Comparison of ENCODE assay signal across 16 cellular contexts in the genomic region with DNA sequence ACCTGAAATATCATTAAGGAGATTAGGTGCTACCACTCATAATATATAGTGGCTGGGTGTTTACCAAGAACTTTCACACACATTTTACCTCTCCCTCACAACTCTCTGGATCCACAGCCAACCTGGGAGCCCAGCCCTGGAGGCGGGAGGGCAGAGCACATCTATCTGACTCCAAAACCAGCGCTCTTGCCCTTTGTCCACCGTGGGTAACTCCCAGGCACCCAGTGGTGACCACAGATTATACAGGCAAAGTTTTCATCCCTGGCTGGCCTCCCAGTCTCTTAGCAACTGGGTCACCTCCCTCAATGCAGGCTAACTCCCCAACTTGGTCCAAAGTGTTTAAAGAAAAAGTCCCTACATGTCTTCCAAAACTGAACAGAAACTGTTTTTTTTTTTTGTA. TPM values are rescaled to one million over a fixed set of nuclear protein-coding genes. Genes with fewer than 3 reads are reported as not detected.
A peak's percentile ranks its signal among the peaks of the same experiment; 100 is the strongest.
DNase-seq lines count a peak whose midpoint lies in the region; ATAC-seq, FAIRE-seq and TF ChIP-seq lines count a peak whose summit lies in the region.
"Had no signal": no experiment of that assay in that cellular context is flagged by ENCODE, and none has a peak within 500 bp of the region (broad histone marks: within the 10 kb centered on the region; RNA-seq: fewer than 3 reads in every experiment).

No MANE protein-coding gene starts in this region.

- H3K4me1 ChIP-seq in A549 (peaks cover 45% of the 10 kb centered on the region), OCI-LY7 (ENCODE audit: insufficient read depth, low read length, poor library complexity, severe bottlenecking) (peaks cover 45% of the 10 kb centered on the region)

- H3K27ac ChIP-seq in A549 (peak overlapping the region in 1 of 2 experiments; percentile 3; a peak in 1 of 6 replicates), OCI-LY7 (ENCODE audit: low read depth, low read length, poor library complexity, severe bottlenecking) (peak overlapping the region; percentile 16)
- H3K27ac ChIP-seq: 22Rv1, tibial artery had no signal

- no peak for TF ChIP-seq POLR2A in A549 (IDR thresholded peaks at IDR 0.05; ENCODE audit: low read length)

- TF ChIP-seq CTCF in A549 (IDR thresholded peaks at IDR 0.05) (no peak), OCI-LY7 (conservative IDR thresholded peaks at IDR 0.05; ENCODE audit: low read length) (no peak), choroid plexus epithelial cell (conservative IDR thresholded peaks at IDR 0.05; ENCODE audit: low read depth, low read length) (no peak)

- ATAC-seq in A549 (no peak), HG02938 (IDR thresholded peaks at IDR 0.05; ENCODE audit: unreplicated experiment) (no peak), HG03460 (IDR thresholded peaks at IDR 0.05; ENCODE audit: unreplicated experiment) (no peak)
- no peak for ATAC-seq in activated CD4-positive, CD25-positive, alpha-beta regulatory T cell treated with anti-CD3 and anti-CD28 coated beads, Interleukin-2, amount 50 U/mL, for 24 hours
- ATAC-seq: activated naive CD4-positive, alpha-beta T cell treated with anti-CD3 and anti-CD28 coated beads, Interleukin-2, amount 50 U/mL, for 72 hours; natural killer cell treated with Interleukin-12 subunit alpha and Interleukin-12 subunit beta and Interleukin-15 and Interleukin-18, amount 100 ng/mL, for 72 hours had no signal

- no TSS peak for BruUV-seq in OCI-LY7 (replicated peaks; lab: Mats Ljungman, UMichigan)

- POLR2A ChIA-PET in A549 (lab: Yijun Ruan, JAX) = no interaction called here
- POLR2A ChIA-PET in OCI-LY7 (lab: Charles Lee) = interaction anchor here (0.6 kb wide), 1 partner anchor 11 kb away, joined by 3 read pairs; no protein-coding TSS in a partner anchor

- 81% methylated on average over 3 of the region's 3 CpGs for WGBS in A549 (ENCODE audit: missing lambda C conversion rate)

- no peaks in the 10 kb centered on the region for H3K79me2 ChIP-seq in OCI-LY7 (ENCODE audit: insufficient read depth, low read depth, low read length)

- no peak for TF ChIP-seq RAD21 in A549 (conservative IDR thresholded peaks at IDR 0.05 in 1 of 2, IDR thresholded peaks at IDR 0.05 in 1 of 2)

- no peak for FAIRE-seq in A549 (lab: Jason Lieb, UNC)

- intact Hi-C loops in OCI-LY7 (cut with micrococcal nuclease; ENCODE audit: unreplicated experiment) = no loop called here

- H3K4me3 ChIP-seq in A549 (no peak overlapping the region), OCI-LY7 (ENCODE audit: low read depth, low read length, poor library complexity, severe bottlenecking) (peak overlapping the region; percentile 4), choroid plexus epithelial cell (ENCODE audit: low read depth, low read length) (no peak overlapping the region)
- H3K4me3 ChIP-seq: skin epidermis, tibial artery had no signal

- peak overlapping the region; percentile 43; the same call in 1 of the 2 replicates for H2AFZ ChIP-seq in OCI-LY7 (ENCODE audit: low read length)

- 0 out of 3 replicates have a peak overlapping the region, but pooled peaks have one; percentile 14 for H3K4me2 ChIP-seq in A549
- peak overlapping the region; percentile 55 for H3K4me2 ChIP-seq in OCI-LY7 (ENCODE audit: low read length)

- no peak for TF ChIP-seq EP300 in A549 (IDR thresholded peaks at IDR 0.05)

- no peaks in the 10 kb centered on the region for H3K9me2 ChIP-seq in OCI-LY7 (ENCODE audit: insufficient read depth, low read length)

- DNase-seq in A549 (ENCODE audit: low read depth in 1 of 2, low spot score in 1 of 2) (no peak), OCI-LY7 (ENCODE audit: low spot score) (no peak), choroid plexus epithelial cell (ENCODE audit: low read depth) (peak; percentile 29), myocyte (ENCODE audit: low read depth) (peak; percentile 64), iPS-NIHi7 (ENCODE audit: extremely low spot score) (no peak)
- DNase-seq: Calu3, NCI-H446, T1000, tibial artery had no signal

- H3K9me3 ChIP-seq in A549 = no peaks in the 10 kb centered on the region
- no peaks in the 10 kb centered on the region for H3K9me3 ChIP-seq in OCI-LY7 (ENCODE audit: low read length)
- H3K9me3 ChIP-seq: tibial artery had no signal

- no peaks in the 10 kb centered on the region for H3K36me3 ChIP-seq in OCI-LY7 (ENCODE audit: insufficient read depth, low read length)

- CTCF ChIA-PET in A549 (lab: Yijun Ruan, JAX) (no interaction called here), OCI-LY7 (lab: Charles Lee; ENCODE audit: unreplicated experiment) (interaction anchor here (0.5 kb wide), 1 partner anchor 138 kb away, joined by 3 read pairs; no protein-coding TSS in a partner anchor)

- H4K20me1 ChIP-seq in OCI-LY7 (ENCODE audit: insufficient read depth, low read length) = no peaks in the 10 kb centered on the region

TF ChIP-seq in A549, 52 proteins besides CTCF, POLR2A, EP300 and RAD21:
- TF ChIP-seq PBX3 (IDR thresholded peaks at IDR 0.05) = no peak
- no peak for TF ChIP-seq KDM5A (IDR thresholded peaks at IDR 0.05)
- no peak for TF ChIP-seq KDM1A (IDR thresholded peaks at IDR 0.05; ENCODE audit: low read depth)
- TF ChIP-seq, protein P1, sequence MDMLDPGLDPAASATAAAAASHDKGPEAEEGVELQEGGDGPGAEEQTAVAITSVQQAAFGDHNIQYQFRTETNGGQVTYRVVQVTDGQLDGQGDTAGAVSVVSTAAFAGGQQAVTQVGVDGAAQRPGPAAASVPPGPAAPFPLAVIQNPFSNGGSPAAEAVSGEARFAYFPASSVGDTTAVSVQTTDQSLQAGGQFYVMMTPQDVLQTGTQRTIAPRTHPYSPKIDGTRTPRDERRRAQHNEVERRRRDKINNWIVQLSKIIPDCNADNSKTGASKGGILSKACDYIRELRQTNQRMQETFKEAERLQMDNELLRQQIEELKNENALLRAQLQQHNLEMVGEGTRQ (IDR thresholded peaks at IDR 0.05) = no peak
- TF ChIP-seq FOSB (CRISPR knock-in tag; IDR thresholded peaks at IDR 0.05) = no peak
- TF ChIP-seq NFE2L2 (conservative IDR thresholded peaks at IDR 0.05; ENCODE audit: low read length) = no peak
TF ChIP-seq in A549: peak in this region for 0.

RNA-seq across cellular contexts. Expression of gene PAQR7, which starts 2.4 kb away (rescaled TPM):
- polyA plus RNA-seq in A549 (2011; rRNA removed) (2.3 and 3.4 TPM in 2 replicates), A549 (2017; fragmentation: RNase III; extraction: RNeasy Plus Mini Kit Qiagen cat#74134 plus additional on column Dnase treatment) (5.9 to 6.4 TPM (median 6.0 TPM) in 3 replicates)
- 2.6 and 4.0 TPM in 2 replicates for polyA plus RNA-seq in A549 (2012; cell fraction: cytosol; rRNA removed)
- polyA plus RNA-seq in A549 (2012; cell fraction: nucleus; rRNA removed) = 6.9 and 7.4 TPM in 2 replicates
- 8.5 and 10.1 TPM in 2 replicates for polyA minus RNA-seq in A549 (2011; rRNA and poly(A)+ RNA removed)
- 0.22 and 0.28 TPM in 2 replicates for total RNA-seq in OCI-LY7 (2014; rRNA removed; shearing (Covaris generic))
- total RNA-seq in OCI-LY7 (2022) (1.3 and 1.8 TPM in 2 replicates), myocyte (6.3 and 9.8 TPM in 2 replicates)
- polyA plus RNA-seq in myocyte (2012) = 21.8 TPM

RNA-seq across cellular contexts. Expression of gene AUNIP, which starts 13.9 kb away (rescaled TPM):
- polyA plus RNA-seq in A549 (2011; rRNA removed) (6.6 and 8.4 TPM in 2 replicates), A549 (2017; fragmentation: RNase III; extraction: RNeasy Plus Mini Kit Qiagen cat#74134 plus additional on column Dnase treatment) (5.6 to 7.3 TPM (median 6.5 TPM) in 3 replicates)
- 4.5 and 5.2 TPM in 2 replicates for polyA plus RNA-seq in A549 (2012; cell fraction: cytosol; rRNA removed)
- 2.0 and 2.9 TPM in 2 replicates for polyA plus RNA-seq in A549 (2012; cell fraction: nucleus; rRNA removed)
- 5.2 and 6.7 TPM in 2 replicates for polyA minus RNA-seq in A549 (2011; rRNA and poly(A)+ RNA removed)
- total RNA-seq in OCI-LY7 (2014; rRNA removed; shearing (Covaris generic)) = 14.2 and 21.5 TPM in 2 replicates
- total RNA-seq in OCI-LY7 (2022) (15.1 and 16.8 TPM in 2 replicates), myocyte (0.70 and 2.3 TPM in 2 replicates)
- polyA plus RNA-seq in myocyte (2012) = 0.90 TPM

RNA-seq across cellular contexts. Expression of gene STMN1, which starts 33.1 kb away (rescaled TPM):
- polyA plus RNA-seq in A549 (2011; rRNA removed) = 75.3 and 82.4 TPM in 2 replicates
- polyA plus RNA-seq in A549 (2012; cell fraction: cytosol; rRNA removed) = 48.1 and 55.7 TPM in 2 replicates
- 18.1 and 32.8 TPM in 2 replicates for polyA plus RNA-seq in A549 (2012; cell fraction: nucleus; rRNA removed)
- 145 to 177 TPM (median 147 TPM) in 3 replicates for polyA plus RNA-seq in A549 (2017; fragmentation: RNase III; extraction: RNeasy Plus Mini Kit Qiagen cat#74134 plus additional on column Dnase treatment)
- 10.2 and 10.9 TPM in 2 replicates for polyA minus RNA-seq in A549 (2011; rRNA and poly(A)+ RNA removed)
- 730 and 1,134 TPM in 2 replicates for total RNA-seq in OCI-LY7 (2014; rRNA removed; shearing (Covaris generic))
- 847 and 1,062 TPM in 2 replicates for total RNA-seq in OCI-LY7 (2022)
- 138 and 179 TPM in 2 replicates for total RNA-seq in myocyte
- 373 TPM for polyA plus RNA-seq in myocyte (2012)

RNA-seq across cellular contexts. Expression of gene MTFR1L, which starts 53.4 kb away (rescaled TPM):
- polyA plus RNA-seq in A549 (2011; rRNA removed) (26.1 and 33.0 TPM in 2 replicates), A549 (2017; fragmentation: RNase III; extraction: RNeasy Plus Mini Kit Qiagen cat#74134 plus additional on column Dnase treatment) (24.7 to 26.1 TPM (median 25.9 TPM) in 3 replicates)
- 27.5 and 30.1 TPM in 2 replicates for polyA plus RNA-seq in A549 (2012; cell fraction: cytosol; rRNA removed)
- 24.6 and 27.8 TPM in 2 replicates for polyA plus RNA-seq in A549 (2012; cell fraction: nucleus; rRNA removed)
- polyA minus RNA-seq in A549 (2011; rRNA and poly(A)+ RNA removed) = 25.7 and 29.3 TPM in 2 replicates
- total RNA-seq in OCI-LY7 (2014; rRNA removed; shearing (Covaris generic)) = 33.6 and 35.3 TPM in 2 replicates
- total RNA-seq in OCI-LY7 (2022) (43.4 and 51.2 TPM in 2 replicates), myocyte (81.2 and 81.6 TPM in 2 replicates)
- polyA plus RNA-seq in myocyte (2012) = 83.1 TPM

Comparison
In these comparisons a context has a peak if more than half of its experiments do, and no peak if none do; other contexts are left out.
1. DNase-seq: peak in choroid plexus epithelial cell (single experiment) and myocyte (single experiment); none in A549 (0 of 2), OCI-LY7 (single experiment) and iPS-NIHi7 (single experiment).